ENCODE assay signal across 2 cellular contexts in genomic region chr1:8161546-8162110, GRCh38.
TF ChIP-seq lines count a peak whose summit lies in the region.

No MANE protein-coding gene starts in this region.

TF ChIP-seq in H1, 55 proteins besides CTCF, POLR2A, EP300 and RAD21 (continued from another document):
- no peak for TF ChIP-seq SUZ12 (IDR thresholded peaks at IDR 0.05; ENCODE audit: low read length)
- no peak for TF ChIP-seq KDM4A (IDR thresholded peaks at IDR 0.05; ENCODE audit: low read depth, low read length, severe bottlenecking)
- no peak for TF ChIP-seq CHD7 (IDR thresholded peaks at IDR 0.05; ENCODE audit: insufficient replicate concordance, low read length)
- TF ChIP-seq USF2 (IDR thresholded peaks at IDR 0.05; ENCODE audit: low read length) = no peak
- TF ChIP-seq TAF1 (IDR thresholded peaks at IDR 0.05; ENCODE audit: low read depth, low read length) = no peak
- TF ChIP-seq ATF2 (IDR thresholded peaks at IDR 0.05; ENCODE audit: low read length) = no peak
- no peak for TF ChIP-seq TCF12 (IDR thresholded peaks at IDR 0.05; ENCODE audit: low read depth, low read length)
- no peak for TF ChIP-seq CHD2 (IDR thresholded peaks at IDR 0.05; ENCODE audit: low read length)
TF ChIP-seq in H1: peak in this region for 0.

TF ChIP-seq in GM23338, 12 proteins besides CTCF, POLR2A, EP300 and RAD21 (continued from another document):
- no peak for TF ChIP-seq ZNF462 (CRISPR knock-in tag; IDR thresholded peaks at IDR 0.05)
- no peak for TF ChIP-seq REST (IDR thresholded peaks at IDR 0.05; ENCODE audit: unreplicated experiment)
- no peak for TF ChIP-seq NANOG (IDR thresholded peaks at IDR 0.05; ENCODE audit: borderline replicate concordance)
- no peak for TF ChIP-seq ETS1 (IDR thresholded peaks at IDR 0.05)
- TF ChIP-seq JUNB (IDR thresholded peaks at IDR 0.05; ENCODE audit: unreplicated experiment) = no peak
